20 cellular contexts compared by ENCODE assay signal in the genomic region with DNA sequence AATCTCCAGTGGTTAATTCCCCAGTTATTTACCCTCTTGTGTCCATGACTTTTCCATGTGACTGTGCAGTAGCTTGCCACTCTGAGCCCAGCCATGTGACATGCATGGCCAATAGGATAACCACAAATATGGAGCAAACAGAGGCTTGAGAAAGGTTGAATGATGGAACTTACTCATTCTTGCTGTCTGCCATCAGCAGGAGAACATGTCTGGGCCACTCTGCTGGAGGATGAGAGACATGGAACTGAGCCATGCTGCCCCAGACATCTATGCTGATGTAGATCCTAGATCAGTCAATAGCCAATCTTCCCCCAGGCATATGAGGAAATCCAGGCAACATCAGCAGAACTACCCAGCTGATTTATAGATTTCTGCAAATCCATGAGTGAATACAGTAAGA.
"Had no signal": no experiment of that assay in that cellular context is flagged by ENCODE, and none has a peak within 500 bp of the region (broad histone marks: within the 10 kb centered on the region; RNA-seq: fewer than 3 reads in every experiment).

No MANE protein-coding gene starts in this region.

- H3K4me1 Mint-ChIP-seq: immature natural killer cell, nephron had no signal

- H3K36me3 ChIP-seq: esophagus muscularis mucosa, pancreas, tibial nerve had no signal

- H3K27ac ChIP-seq: coronary artery, esophagus muscularis mucosa, pancreas, testis, tibial nerve had no signal

- H3K4me3 ChIP-seq: coronary artery, esophagus muscularis mucosa, lung, pancreas, testis, tibial nerve had no signal

- H3K4me3 Mint-ChIP-seq: endodermal cell; immature natural killer cell; nephron; stimulated activated naive CD8-positive, alpha-beta T cell treated with anti-CD3 and anti-CD28 coated beads, Interleukin-15, Interleukin-2, amounts not matched to agents 100 ng/mL and 50 ng/mL, for 24 hours had no signal

- H3K9me3 ChIP-seq: esophagus muscularis mucosa, pancreas, testis, tibial nerve had no signal

- H3K27me3 ChIP-seq: esophagus muscularis mucosa, pancreas, testis, tibial nerve had no signal

- ATAC-seq: left colon, left ventricle myocardium superior, pancreas, right cardiac atrium had no signal

- H3K4me1 ChIP-seq: esophagus muscularis mucosa, pancreas, testis, tibial nerve had no signal

- H3K27ac Mint-ChIP-seq: endodermal cell; immature natural killer cell; nephron; progenitor cell of endocrine pancreas; stimulated activated naive CD8-positive, alpha-beta T cell treated with anti-CD3 and anti-CD28 coated beads, Interleukin-15, Interleukin-2, amounts not matched to agents 100 ng/mL and 50 ng/mL, for 24 hours had no signal

- H3K9me3 Mint-ChIP-seq: endodermal cell; naive B cell; nephron; stimulated activated naive CD8-positive, alpha-beta T cell treated with anti-CD3 and anti-CD28 coated beads, Interleukin-15, Interleukin-2, amounts not matched to agents 100 ng/mL and 50 ng/mL, for 24 hours had no signal

- H3K27me3 Mint-ChIP-seq: naive B cell; progenitor cell of endocrine pancreas; stimulated activated naive CD8-positive, alpha-beta T cell treated with anti-CD3 and anti-CD28 coated beads, Interleukin-15, Interleukin-2, amounts not matched to agents 100 ng/mL and 50 ng/mL, for 24 hours had no signal

- DNase-seq: effector CD4-positive, alpha-beta T cell; endodermal cell; immature natural killer cell; left colon; left ventricle myocardium superior; mesendoderm; occipital lobe; pancreas; right cardiac atrium; small intestine; stimulated activated CD4-positive, alpha-beta T cell treated with anti-CD3 and anti-CD28 coated beads, Interleukin-2, amount 100 ng/mL, for 48 hours; testis had no signal

- H3K36me3 Mint-ChIP-seq: naive B cell had no signal
